1 cellular context compared by ENCODE assay signal in genomic region chr7:49389866-49390265, GRCh38.
TF ChIP-seq lines count a peak whose summit lies in the region.

No MANE protein-coding gene starts in this region.

TF ChIP-seq in H1, 55 proteins besides CTCF, POLR2A, EP300 and RAD21:
- no peak for TF ChIP-seq SUZ12 (IDR thresholded peaks at IDR 0.05; ENCODE audit: low read length)
- TF ChIP-seq ASH2L (IDR thresholded peaks at IDR 0.05; ENCODE audit: low read length): no peak
